Comparison of ENCODE assay signal across 23 cellular contexts in the genomic region with DNA sequence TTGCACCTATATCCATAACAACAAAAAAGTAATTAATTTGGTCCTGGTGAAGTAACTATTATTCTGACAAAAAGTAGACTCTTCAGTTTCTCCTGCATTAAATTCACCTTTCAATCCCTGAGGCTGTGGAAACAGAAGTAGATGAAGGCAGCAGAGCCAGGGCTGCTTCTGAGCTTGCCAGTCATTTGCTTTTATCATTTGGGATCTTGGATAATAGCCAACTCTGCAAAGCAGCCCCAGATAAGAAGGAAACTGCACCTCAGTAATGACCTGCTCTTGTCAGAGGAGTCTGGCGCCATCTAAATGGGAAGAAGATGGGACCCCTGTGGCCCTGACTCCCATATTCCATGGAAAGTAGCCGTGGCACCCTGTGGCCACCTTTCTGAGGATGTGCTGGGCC. TPM values are rescaled to one million over a fixed set of nuclear protein-coding genes. Genes with fewer than 3 reads are reported as not detected.
A peak's percentile ranks its signal among the peaks of the same experiment; 100 is the strongest.
DNase-seq lines count a peak whose midpoint lies in the region; TF ChIP-seq lines count a peak whose summit lies in the region.
"Had no signal": no experiment of that assay in that cellular context is flagged by ENCODE, and none has a peak within 500 bp of the region (broad histone marks: within the 10 kb centered on the region; RNA-seq: fewer than 3 reads in every experiment).

No MANE protein-coding gene starts in this region.

- H4K20me1 ChIP-seq in hepatocyte (ENCODE audit: insufficient read depth, poor library complexity, severe bottlenecking) = no peaks in the 10 kb centered on the region

- POLR2A ChIA-PET in Caco-2 (lab: Charles Lee) = no interaction called here

- H3K9me3 ChIP-seq in hepatocyte (ENCODE audit: low read depth) (no peaks in the 10 kb centered on the region), Caco-2 (no peaks in the 10 kb centered on the region)

- DNase-seq in DMS 273 (lab: John Stamatoyannopoulos, UW; ENCODE audit: unreplicated experiment) (peak; percentile 10), DMS 273 treated with DMSO at 0.1 percent for 48 hours (lab: John Stamatoyannopoulos, UW) (no peak), H7 (peak; percentile 3), RPMI7951 (ENCODE audit: low read depth) (peak; percentile 10), hepatocyte (ENCODE audit: low spot score) (no peak), midbrain (lab: John Stamatoyannopoulos, UW) (no peak), Caco-2 (no peak)
- no peak for DNase-seq in activated T-cell treated with anti-CD3 and anti-CD28 coated beads, Interleukin-2, amount 50 U/mL, for 1 hour
- DNase-seq: GDM1, HFFc6, Kasumi-1, NCI-H1092 treated with DMSO at 0.1 percent for 48 hours, NCI-H187, NCI-H446 treated with DMSO at 0.1 percent for 48 hours, NCI-H774, RPMI8226, SIG-M5 had no signal

- H3K4me3 ChIP-seq in H7 (ENCODE audit: insufficient read depth, low read depth, low read length) = no peak overlapping the region
- no peak overlapping the region for H3K4me3 ChIP-seq in hepatocyte
- no peak overlapping the region for H3K4me3 ChIP-seq in Caco-2 (ENCODE audit: low read depth, low read length)

- no peak overlapping the region for H3K4me3 Mint-ChIP-seq in Caco-2 (ENCODE audit: unreplicated experiment)
- H3K4me3 Mint-ChIP-seq: CD14-positive monocyte, HFFc6 had no signal

- no peak overlapping the region for H3K27ac Mint-ChIP-seq in Caco-2 (ENCODE audit: unreplicated experiment)
- H3K27ac Mint-ChIP-seq: CD14-positive monocyte, HFFc6 had no signal

- BruUV-seq in Caco-2 (replicated peaks; lab: Mats Ljungman, UMichigan) = no TSS peak

- WGBS in hepatocyte (ENCODE audit: low lambda C conversion rate, missing lambda C conversion rate) = 81% methylated on average over 2 of the region's 2 CpGs

- no peaks in the 10 kb centered on the region for H3K36me3 Mint-ChIP-seq in Caco-2 (ENCODE audit: insufficient read depth, unreplicated experiment)
- H3K36me3 Mint-ChIP-seq: CD14-positive monocyte had no signal

- H3K27ac ChIP-seq in hepatocyte = peak overlapping the region; percentile 80
- H3K27ac ChIP-seq: 22Rv1, HL-60 had no signal

- H3K4me1 ChIP-seq in hepatocyte (ENCODE audit: insufficient read depth) = peaks cover 24% of the 10 kb centered on the region
- no peaks in the 10 kb centered on the region for H3K4me1 ChIP-seq in Caco-2

- no peaks in the 10 kb centered on the region for H3K9me2 ChIP-seq in hepatocyte (replicated peaks; ENCODE audit: insufficient read depth)

- peaks cover 6% of the 10 kb centered on the region for H3K27me3 Mint-ChIP-seq in Caco-2 (ENCODE audit: insufficient read depth, unreplicated experiment)

- intact Hi-C loops in Caco-2 (cut with micrococcal nuclease; ENCODE audit: unreplicated experiment) = no loop called here

- no peaks in the 10 kb centered on the region for H3K27me3 ChIP-seq in H7 (ENCODE audit: control insufficient read depth, insufficient read depth, low read length)
- no peaks in the 10 kb centered on the region for H3K27me3 ChIP-seq in hepatocyte
- no peaks in the 10 kb centered on the region for H3K27me3 ChIP-seq in Caco-2 (replicated peaks; ENCODE audit: control insufficient read depth, insufficient read depth, low read length)

- no peak overlapping the region for H2AFZ ChIP-seq in hepatocyte

- no peaks in the 10 kb centered on the region for H3K36me3 ChIP-seq in H7 (replicated peaks; ENCODE audit: control insufficient read depth, insufficient read depth, low read length)
- H3K36me3 ChIP-seq in hepatocyte (replicated peaks; ENCODE audit: insufficient read depth, low read depth) = no peaks in the 10 kb centered on the region
- no peaks in the 10 kb centered on the region for H3K36me3 ChIP-seq in Caco-2 (ENCODE audit: control insufficient read depth, insufficient read depth, low read length)

- no peak for TF ChIP-seq CTCF in hepatocyte (IDR thresholded peaks at IDR 0.05; ENCODE audit: poor library complexity)
- TF ChIP-seq CTCF in Caco-2 (IDR thresholded peaks at IDR 0.05; ENCODE audit: insufficient read depth in 1 of 2, low read depth in 1 of 2, low read length in 1 of 2, severe bottlenecking in 1 of 2, unreplicated experiment in 1 of 2) = no peak

- no peak overlapping the region for H3K4me2 ChIP-seq in hepatocyte

- CTCF ChIA-PET in Caco-2 (lab: Charles Lee) = interaction anchor here (1.0 kb wide), 1 partner anchor 15 kb away, joined by 4 read pairs; no protein-coding TSS in a partner anchor

- H3K79me2 ChIP-seq in hepatocyte = no peaks in the 10 kb centered on the region

- H3K4me1 Mint-ChIP-seq in Caco-2 (ENCODE audit: low read depth, unreplicated experiment) = peaks cover 6% of the 10 kb centered on the region

- H3K9me3 Mint-ChIP-seq in Caco-2 (ENCODE audit: unreplicated experiment) = no peaks in the 10 kb centered on the region
- H3K9me3 Mint-ChIP-seq: HFFc6 had no signal

RNA-seq across cellular contexts. Expression of a gene that starts 9.7 kb away (rescaled TPM):
- not detected in 2 replicates for total RNA-seq in H7 (2014; rRNA removed; shearing (Covaris generic))
- not detected in 2 replicates for total RNA-seq in RPMI7951 (2014; rRNA removed; shearing (Covaris generic))
- total RNA-seq in hepatocyte (0.20 and 0.44 TPM in 2 replicates), Caco-2 (2022) (not detected in 2 replicates)
- polyA plus RNA-seq in hepatocyte = 0.33 TPM in 1 of 2 replicates, not detected in the other
- total RNA-seq: Daoy, HFFc6, HT1080 had no signal
- polyA plus RNA-seq: AG04450, CD14-positive monocyte had no signal

RNA-seq across cellular contexts. Expression of a gene that starts 47.2 kb away (rescaled TPM):
- not detected in 2 replicates for total RNA-seq in H7 (2014; rRNA removed; shearing (Covaris generic))
- not detected in 2 replicates for total RNA-seq in RPMI7951 (2014; rRNA removed; shearing (Covaris generic))
- total RNA-seq in hepatocyte (not detected in 2 replicates), Caco-2 (2022) (not detected in 2 replicates)
- 0.33 TPM in 1 of 2 replicates, not detected in the other for polyA plus RNA-seq in hepatocyte
- total RNA-seq: Daoy, HFFc6, HT1080 had no signal
- polyA plus RNA-seq: AG04450 had no signal

RNA-seq across cellular contexts. Expression of a gene that starts 54.1 kb away (rescaled TPM):
- total RNA-seq in H7 (2014; rRNA removed; shearing (Covaris generic)) = 6.5 and 6.8 TPM in 2 replicates
- 26.5 and 38.3 TPM in 2 replicates for total RNA-seq in RPMI7951 (2014; rRNA removed; shearing (Covaris generic))
- total RNA-seq in hepatocyte (24.8 and 25.1 TPM in 2 replicates), Caco-2 (2022) (8.0 and 9.1 TPM in 2 replicates)
- polyA plus RNA-seq in hepatocyte = 11.7 and 14.3 TPM in 2 replicates

Comparison
In these comparisons a context has a peak if more than half of its experiments do, and no peak if none do; other contexts are left out.
1. DNase-seq: peak in DMS 273 (single experiment), H7 (single experiment) and RPMI7951 (single experiment); none in DMS 273 treated with DMSO at 0.1 percent for 48 hours (single experiment), hepatocyte (single experiment), midbrain (single experiment), activated T-cell treated with anti-CD3 and anti-CD28 coated beads, Interleukin-2, amount 50 U/mL, for 1 hour (single experiment) and Caco-2 (0 of 2).